17 cellular contexts compared by ENCODE assay signal in the genomic region with DNA sequence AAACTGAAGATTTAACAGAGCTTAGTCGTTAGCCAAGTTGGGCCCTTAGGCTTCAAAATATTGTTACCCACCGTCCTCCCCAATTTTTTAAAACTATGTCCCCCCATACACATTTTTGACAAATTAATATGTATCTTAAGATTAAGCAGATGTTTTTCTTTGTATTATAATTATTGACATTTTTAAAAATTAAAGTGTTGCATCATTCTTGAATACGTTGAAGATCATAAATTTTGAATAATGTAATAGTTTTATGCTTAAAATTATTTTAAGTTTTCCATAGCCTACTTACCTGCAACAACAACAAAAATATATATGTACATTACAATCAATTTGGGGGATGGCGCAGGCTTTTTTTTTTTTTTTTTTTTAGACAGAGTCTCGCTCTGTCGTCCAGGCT. TPM values are rescaled to one million over a fixed set of nuclear protein-coding genes. Genes with fewer than 3 reads are reported as not detected.
DNase-seq lines count a peak whose midpoint lies in the region; ATAC-seq, FAIRE-seq and TF ChIP-seq lines count a peak whose summit lies in the region.
"Had no signal": no experiment of that assay in that cellular context is flagged by ENCODE, and none has a peak within 500 bp of the region (broad histone marks: within the 10 kb centered on the region; RNA-seq: fewer than 3 reads in every experiment).

No MANE protein-coding gene starts in this region.

- DNase-seq in Calu3 (no peak), IMR-90 (no peak), H1 (ENCODE audit: low read depth in 1 of 2, low spot score in 2 of 2) (no peak), neural progenitor cell (ENCODE audit: low spot score) (no peak), OCI-M1 (lab: John Stamatoyannopoulos, UW) (no peak), SIG-M5 (lab: John Stamatoyannopoulos, UW) (no peak)
- DNase-seq in stimulated activated CD4-positive, alpha-beta T cell treated with anti-CD3 and anti-CD28 coated beads, Interleukin-12 subunit alpha, Interleukin-12 subunit beta, amount 100 ng/mL, for 4 hours, result no peak
- DNase-seq: CD4-positive, alpha-beta memory T cell; DMS79 treated with DMSO at 0.1 percent for 48 hours; NCI-H1436; NCI-H2029; NCI-H2171; NCI-H69; SW 1271 had no signal

- CTCF ChIA-PET in Calu3 (lab: Charles Lee), result interaction anchor here (1.4 kb wide), 1 partner anchor 12 kb away, joined by 8 read pairs; no protein-coding TSS in a partner anchor
- CTCF ChIA-PET in IMR-90 (lab: Yijun Ruan, JAX), result no interaction called here
- CTCF ChIA-PET in H1 (lab: Charles Lee; ENCODE audit: partially characterized antibody), result interaction anchor here (0.6 to 2.6 kb wide), 8 partner anchors 12 to 233 kb away, joined by 3 to 8 read pairs (median 4); partner anchors contain the start of gene ZNF184

- H3K56ac ChIP-seq in IMR-90 (ENCODE audit: extremely low read depth, insufficient read depth, low read length) (no peak overlapping the region), H1 (replicated peaks; ENCODE audit: insufficient read length, low read depth, low read length) (no peak overlapping the region)

- H3K79me1 ChIP-seq in IMR-90 (ENCODE audit: low read depth in 1 of 2, low read length in 2 of 2) (no peaks in the 10 kb centered on the region), H1 (ENCODE audit: low read depth, low read length) (no peaks in the 10 kb centered on the region)

- no peak overlapping the region for H3K4me2 ChIP-seq in IMR-90 (ENCODE audit: low read depth, low read length)
- H3K4me2 ChIP-seq in H1 (ENCODE audit: insufficient read depth in 1 of 2, low read depth in 2 of 2, low read length in 2 of 2), result peak overlapping the region; percentile 80 to 94; a peak in 3 of 4 replicates
- peak overlapping the region; percentile 73 for H3K4me2 ChIP-seq in neural progenitor cell

- no peak for TF ChIP-seq RAD21 in IMR-90 (IDR thresholded peaks at IDR 0.05; ENCODE audit: low read length)
- no peak for TF ChIP-seq RAD21 in H1 (IDR thresholded peaks at IDR 0.05 in 1 of 2, conservative IDR thresholded peaks at IDR 0.05 in 1 of 2; ENCODE audit: low read depth in 2 of 2, low read length in 2 of 2)

- dilution Hi-C loops in IMR-90 (cut with HindIII; ENCODE audit: low sequenced_read_pairs, unreplicated experiment), result no loop called here

- no peak for FAIRE-seq in H1 (lab: Jason Lieb, UNC)
- FAIRE-seq: D721Med, GM12878 had no signal

- TF ChIP-seq EP300 in H1 (IDR thresholded peaks at IDR 0.05; ENCODE audit: borderline replicate concordance in 1 of 2, low read depth in 2 of 2, low read length in 2 of 2), result no peak

- H3K23ac ChIP-seq in IMR-90 (ENCODE audit: low read depth, low read length), result no peak overlapping the region
- no peak overlapping the region for H3K23ac ChIP-seq in H1 (ENCODE audit: insufficient read length)

- POLR2A ChIA-PET in IMR-90 (lab: Charles Lee; ENCODE audit: unreplicated experiment), result no interaction called here
- POLR2A ChIA-PET in H1 (lab: Charles Lee; ENCODE audit: partially characterized antibody), result interaction anchor here (4.2 kb wide), 1 partner anchor 12 kb away, joined by 15 read pairs; no protein-coding TSS in a partner anchor

- H3K4ac ChIP-seq in IMR-90 (ENCODE audit: low read depth, low read length), result no peak overlapping the region
- no peak overlapping the region for H3K4ac ChIP-seq in H1 (replicated peaks; ENCODE audit: insufficient read length, low read depth, low read length)

- H3K4me1 ChIP-seq in IMR-90 (ENCODE audit: control insufficient read depth, insufficient read depth, low read length) (no peaks in the 10 kb centered on the region), H1 (replicated peaks in 1 of 4; ENCODE audit: control insufficient read depth in 3 of 4, insufficient read depth in 4 of 4, low read length in 3 of 4) (no peaks in the 10 kb centered on the region), neural progenitor cell (no peaks in the 10 kb centered on the region)

- H4K20me1 ChIP-seq in IMR-90 (ENCODE audit: insufficient read depth, low read length), result no peaks in the 10 kb centered on the region
- no peaks in the 10 kb centered on the region for H4K20me1 ChIP-seq in H1 (replicated peaks in 1 of 2; ENCODE audit: control insufficient read depth in 1 of 2, insufficient read depth in 2 of 2, low read length in 2 of 2)
- H4K20me1 ChIP-seq in neural progenitor cell (ENCODE audit: low read depth), result no peaks in the 10 kb centered on the region

- H3K4me3 Mint-ChIP-seq in Calu3 (ENCODE audit: low read depth, unreplicated experiment) (peak overlapping the region; percentile 69), neural progenitor cell (no peak overlapping the region)

- H3K18ac ChIP-seq in IMR-90 (ENCODE audit: low read depth, low read length) (no peak overlapping the region), H1 (ENCODE audit: extremely low read depth, low read length) (no peak overlapping the region)

- no peaks in the 10 kb centered on the region for H3K79me2 ChIP-seq in H1 (ENCODE audit: control insufficient read depth in 1 of 2, insufficient read depth in 2 of 2, low read length in 2 of 2)
- no peaks in the 10 kb centered on the region for H3K79me2 ChIP-seq in neural progenitor cell (ENCODE audit: low read depth)

- BruUV-seq in Calu3 (replicated peaks; lab: Mats Ljungman, UMichigan) (no TSS peak), IMR-90 (replicated peaks; lab: Mats Ljungman, UMichigan) (no TSS peak)

- H4K91ac ChIP-seq in IMR-90 (ENCODE audit: insufficient read depth, low read depth, low read length) (no peak overlapping the region), H1 (replicated peaks; ENCODE audit: insufficient read length, low read length) (no peak overlapping the region)

- H3K9me3 ChIP-seq in IMR-90 (ENCODE audit: control insufficient read depth, insufficient read depth, low read length) (no peaks in the 10 kb centered on the region), H1 (ENCODE audit: insufficient read depth in 2 of 2, low read depth in 1 of 2, low read length in 1 of 2) (no peaks in the 10 kb centered on the region), neural progenitor cell (ENCODE audit: low read depth) (no peaks in the 10 kb centered on the region)

- H3K4me3 ChIP-seq in IMR-90 (ENCODE audit: insufficient read depth, low read depth, low read length) (no peak overlapping the region), H1 (ENCODE audit: extremely low read depth in 1 of 4, insufficient read depth in 2 of 4, low read depth in 3 of 4, low read length in 4 of 4) (peak overlapping the region; percentile 75 to 93 (median 90); a peak in 5 of 8 replicates), neural progenitor cell (peak overlapping the region; percentile 50)

- H3K36me3 Mint-ChIP-seq in Calu3 (ENCODE audit: insufficient read depth, unreplicated experiment), result peaks cover 40% of the 10 kb centered on the region
- H3K36me3 Mint-ChIP-seq in neural progenitor cell, result peaks cover 6% of the 10 kb centered on the region

- H3K36me3 ChIP-seq in IMR-90 (ENCODE audit: control insufficient read depth, insufficient read depth, low read length) (no peaks in the 10 kb centered on the region), H1 (ENCODE audit: control insufficient read depth in 2 of 4, insufficient read depth in 4 of 4, low read length in 3 of 4) (no peaks in the 10 kb centered on the region), neural progenitor cell (no peaks in the 10 kb centered on the region)

- peaks cover 12% of the 10 kb centered on the region for H3K23me2 ChIP-seq in H1 (ENCODE audit: low read depth, low read length)

- H2AK5ac ChIP-seq in IMR-90 (ENCODE audit: low read depth, low read length), result no peak overlapping the region
- no peak overlapping the region for H2AK5ac ChIP-seq in H1 (ENCODE audit: low read depth, low read length)

- H2BK5ac ChIP-seq in IMR-90 (ENCODE audit: low read depth, low read length, poor library complexity, severe bottlenecking), result no peak overlapping the region
- H2BK5ac ChIP-seq in H1 (ENCODE audit: low read depth, low read length), result no peak overlapping the region

- in situ Hi-C loops in IMR-90 (cut with MboI; ENCODE audit: low sequenced_read_pairs), result no loop called here

- TF ChIP-seq POLR2A in IMR-90 (IDR thresholded peaks at IDR 0.05; ENCODE audit: low read depth, low read length) (no peak), H1 (IDR thresholded peaks at IDR 0.05; ENCODE audit: control extremely low read depth in 1 of 2, low read depth in 2 of 2, low read length in 2 of 2) (no peak)

- no peak overlapping the region for H2BK120ac ChIP-seq in IMR-90 (ENCODE audit: low read depth, low read length)
- no peak overlapping the region for H2BK120ac ChIP-seq in H1 (replicated peaks; ENCODE audit: low read depth, low read length)

- no peaks in the 10 kb centered on the region for H3K9me1 ChIP-seq in IMR-90 (ENCODE audit: insufficient read depth, low read length)

- H3K9ac ChIP-seq in IMR-90 (ENCODE audit: low read depth, low read length) (no peak overlapping the region), H1 (replicated peaks in 1 of 4; ENCODE audit: extremely low read depth in 1 of 4, low read depth in 3 of 4, low read length in 3 of 4) (no peak overlapping the region), neural progenitor cell (no peak overlapping the region)

- H2AK9ac ChIP-seq in IMR-90 (replicated peaks; ENCODE audit: low read depth, low read length, poor library complexity), result no peak overlapping the region

- no peak overlapping the region for H3K27ac ChIP-seq in IMR-90 (ENCODE audit: insufficient read depth, low read length)
- no peak overlapping the region for H3K27ac ChIP-seq in H1 (ENCODE audit: low read depth, low read length)
- H3K27ac ChIP-seq in neural progenitor cell, result no peak overlapping the region
- H3K27ac ChIP-seq: RWPE1 had no signal

- no peak overlapping the region for H2BK12ac ChIP-seq in H1 (ENCODE audit: low read depth, low read length)

- no peak overlapping the region for H2BK20ac ChIP-seq in IMR-90 (ENCODE audit: low read depth, low read length)
- no peak overlapping the region for H2BK20ac ChIP-seq in H1 (ENCODE audit: low read length)

- no peak for ATAC-seq in IMR-90 (ENCODE audit: low read depth)

- no peak for TF ChIP-seq CTCF in Calu3 (IDR thresholded peaks at IDR 0.05; ENCODE audit: unreplicated experiment)
- no peak for TF ChIP-seq CTCF in IMR-90 (conservative IDR thresholded peaks at IDR 0.05; ENCODE audit: low read depth, low read length)
- TF ChIP-seq CTCF in H1 (IDR thresholded peaks at IDR 0.05; ENCODE audit: control extremely low read depth in 1 of 3, insufficient read depth in 1 of 3, low read depth in 1 of 3, low read length in 3 of 3), result no peak
- no peak for TF ChIP-seq CTCF in neural progenitor cell (IDR thresholded peaks at IDR 0.05)

- no peak overlapping the region for H2BK15ac ChIP-seq in IMR-90 (ENCODE audit: low read depth, low read length)
- H2BK15ac ChIP-seq in H1 (ENCODE audit: low read length), result no peak overlapping the region

- peaks cover 39% of the 10 kb centered on the region for H3K4me1 Mint-ChIP-seq in Calu3 (ENCODE audit: low read depth, unreplicated experiment)
- peaks cover 28% of the 10 kb centered on the region for H3K4me1 Mint-ChIP-seq in neural progenitor cell

- H4K5ac ChIP-seq in IMR-90 (ENCODE audit: low read depth, low read length) (no peak overlapping the region), H1 (ENCODE audit: insufficient read length, low read depth, low read length) (no peak overlapping the region)

- no CpG with 5 or more reads among the region's 6 CpGs for WGBS in IMR-90 (ENCODE audit: extremely low coverage in 2 of 2, insufficient read length in 1 of 2), 2 experiments
- 79% methylated on average over 5 of the region's 6 CpGs; no CpG with 5 or more reads in 1 of the 2 experiments for WGBS in H1 (ENCODE audit: extremely low coverage in 1 of 2, insufficient coverage in 1 of 2, insufficient read length in 1 of 2, insufficient replicate concordance in 2 of 2, low coverage in 1 of 2, low lambda C conversion rate in 2 of 2, missing lambda C conversion rate in 1 of 2), 2 experiments

- H3K9me3 Mint-ChIP-seq in Calu3 (ENCODE audit: low read depth, unreplicated experiment), result no peaks in the 10 kb centered on the region
- peaks cover 10% of the 10 kb centered on the region for H3K9me3 Mint-ChIP-seq in neural progenitor cell

- intact Hi-C loops in Calu3 (cut with micrococcal nuclease; ENCODE audit: unreplicated experiment), result loop anchor here (5.0 kb wide), 3 partner anchors 58 to 263 kb away; partner anchors contain the start of gene ZNF184
- intact Hi-C loops in IMR-90 (cut with micrococcal nuclease), result loop anchor here (5.0 kb wide), 3 partner anchors 58 to 258 kb away; no protein-coding TSS in a partner anchor

- H3K14ac ChIP-seq in IMR-90 (replicated peaks; ENCODE audit: low read depth, low read length) (no peak overlapping the region), H1 (ENCODE audit: insufficient read length) (no peak overlapping the region)

- peak overlapping the region; percentile 50 for H3K27ac Mint-ChIP-seq in Calu3 (ENCODE audit: unreplicated experiment)
- no peak overlapping the region for H3K27ac Mint-ChIP-seq in neural progenitor cell

- no peak overlapping the region for H4K8ac ChIP-seq in IMR-90 (ENCODE audit: low read depth in 2 of 2, low read length in 2 of 2)
- H4K8ac ChIP-seq in H1 (ENCODE audit: extremely low read depth, insufficient read depth, low read length), result no peak overlapping the region

- peaks cover 15% of the 10 kb centered on the region for H3K27me3 Mint-ChIP-seq in Calu3 (ENCODE audit: unreplicated experiment)
- H3K27me3 Mint-ChIP-seq in neural progenitor cell (ENCODE audit: insufficient read depth, low read depth), result peaks cover 34% of the 10 kb centered on the region

- no peak overlapping the region for H2AFZ ChIP-seq in IMR-90 (replicated peaks; ENCODE audit: low read length, poor library complexity)
- H2AFZ ChIP-seq in H1 (ENCODE audit: low read length), result peak overlapping the region; percentile 89
- H2AFZ ChIP-seq in neural progenitor cell (replicated peaks), result peak overlapping the region; percentile 97

- H3F3A ChIP-seq in neural progenitor cell (ENCODE audit: low read depth), result peaks cover 22% of the 10 kb centered on the region

- peaks cover 5% of the 10 kb centered on the region; the same call in 1 of the 2 replicates for H3K27me3 ChIP-seq in IMR-90 (ENCODE audit: control insufficient read depth, insufficient read depth, low read length)
- H3K27me3 ChIP-seq in H1 (replicated peaks in 1 of 4; ENCODE audit: control insufficient read depth in 3 of 4, extremely low read depth in 1 of 4, insufficient read depth in 3 of 4, low read length in 3 of 4), result peaks cover 0 to 11% (median 7%) of the 10 kb centered on the region in 4 experiments; a peak in 5 of 7 replicates
- peaks cover 68% of the 10 kb centered on the region for H3K27me3 ChIP-seq in neural progenitor cell

RNA-seq across cellular contexts. Expression of gene PRSS16, which starts 8.2 kb away (rescaled TPM):
- total RNA-seq in Calu3 (2022), result 29.4 and 31.3 TPM in 2 replicates
- not detected in 2 replicates for total RNA-seq in IMR-90 (2012; rRNA removed)
- polyA plus RNA-seq in IMR-90 (2012; rRNA removed), result 0.14 and 0.39 TPM in 2 replicates
- polyA plus RNA-seq in IMR-90 (2012; cell fraction: cytosol; rRNA removed), result 0.22 TPM in 2 replicates
- polyA plus RNA-seq in IMR-90 (2012; cell fraction: nucleus; rRNA removed; ENCODE audit: low replicate concordance), result 0.82 and 1.1 TPM in 2 replicates
- 19.2 and 20.2 TPM in 2 replicates for total RNA-seq in H1 (2021; fragmentation: NEBNext Ultra II Directional; extraction: Animal tissue kit (Norgen Biotek cat#: 25700))
- 38.9 and 39.6 TPM in 2 replicates for polyA plus RNA-seq in H1 (2011; rRNA removed)
- 48.8 TPM for polyA plus RNA-seq in H1 (2011; cell fraction: cytosol; rRNA removed)
- 23.7 TPM for polyA plus RNA-seq in H1 (2011; cell fraction: nucleus; rRNA removed)
- 15.7 to 20.6 TPM (median 19.8 TPM) in 4 replicates for polyA plus RNA-seq in H1 (2012, experiment 1 of 2)
- polyA plus RNA-seq in H1 (2012, experiment 2 of 2), result 23.1 TPM
- 15.2 TPM for polyA plus RNA-seq in H1 (2013, experiment 1 of 2)
- 16.0 TPM for polyA plus RNA-seq in H1 (2013, experiment 2 of 2)
- 27.4 and 34.3 TPM in 2 replicates for polyA minus RNA-seq in H1 (2011; rRNA and poly(A)+ RNA removed)
- polyA minus RNA-seq in H1 (2011; cell fraction: cytosol; rRNA and poly(A)+ RNA removed), result 5.1 TPM
- polyA minus RNA-seq in H1 (2011; cell fraction: nucleus; rRNA and poly(A)+ RNA removed), result 11.7 TPM
- total RNA-seq in neural progenitor cell (ENCODE audit: low replicate concordance), result 4.3 and 7.2 TPM in 2 replicates
